In the genomic region with DNA sequence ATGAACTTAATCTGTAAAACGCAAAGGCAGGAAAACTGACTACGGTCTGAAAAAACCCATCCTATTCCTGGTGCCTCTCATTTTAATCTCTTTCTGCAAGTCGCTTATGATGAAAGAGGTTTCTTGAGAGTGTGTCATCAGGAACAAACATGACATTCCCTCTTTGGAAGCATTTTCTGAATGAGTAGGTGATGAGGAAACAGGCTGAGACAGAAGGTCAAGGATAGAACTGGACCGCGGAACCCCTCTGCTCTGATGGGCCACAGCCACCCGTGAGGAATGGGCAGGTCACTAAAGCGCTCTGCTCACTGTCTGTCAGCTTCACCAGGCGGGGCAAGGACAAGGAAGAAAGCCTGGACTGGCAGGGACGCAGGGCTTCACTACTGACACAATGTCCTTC, we compare ENCODE assay signal across 23 cellular contexts. TPM values are rescaled to one million over a fixed set of nuclear protein-coding genes. Genes with fewer than 3 reads are reported as not detected.
DNase-seq lines count a peak whose midpoint lies in the region; ATAC-seq, FAIRE-seq and TF ChIP-seq lines count a peak whose summit lies in the region.
"Had no signal": no experiment of that assay in that cellular context is flagged by ENCODE, and none has a peak within 500 bp of the region (broad histone marks: within the 10 kb centered on the region; RNA-seq: fewer than 3 reads in every experiment).

No MANE protein-coding gene starts in this region.

- no peak overlapping the region for H4K91ac ChIP-seq in neuronal stem cell (ENCODE audit: low read depth, low read length, poor library complexity)

- H3K4me3 Mint-ChIP-seq in WTC11 = no peak overlapping the region
- H3K4me3 Mint-ChIP-seq in osteocyte (ENCODE audit: unreplicated experiment) = no peak overlapping the region
- H3K4me3 Mint-ChIP-seq: CD4-positive, alpha-beta memory T cell; HFFc6 had no signal

- no peak overlapping the region for H4K8ac ChIP-seq in neuronal stem cell (ENCODE audit: low read depth, low read length)

- H2BK5ac ChIP-seq in neuronal stem cell (ENCODE audit: low read length) = no peak overlapping the region

- H3K18ac ChIP-seq in neuronal stem cell (ENCODE audit: low read length) = no peak overlapping the region

- no peak overlapping the region for H3K9ac ChIP-seq in neuronal stem cell (ENCODE audit: low read depth, low read length, poor library complexity)
- H3K9ac ChIP-seq: GM23248 had no signal

- no peak for TF ChIP-seq EP300 in A549 (IDR thresholded peaks at IDR 0.05)

- WGBS in A549 (ENCODE audit: missing lambda C conversion rate) = 77% methylated on average over 9 of the region's 9 CpGs
- no CpG with 5 or more reads among the region's 9 CpGs for WGBS in neuronal stem cell (ENCODE audit: extremely low coverage in 2 of 2, insufficient read length in 2 of 2, insufficient replicate concordance in 1 of 2), 2 donors

- no peak overlapping the region for H2AFZ ChIP-seq in neuronal stem cell (ENCODE audit: low read length)
- H2AFZ ChIP-seq: GM23248 had no signal

- no peak overlapping the region for H2AK5ac ChIP-seq in neuronal stem cell (ENCODE audit: low read depth, low read length)

- no peak overlapping the region for H3K4me3 ChIP-seq in A549
- H3K4me3 ChIP-seq in neuronal stem cell (ENCODE audit: low read length in 2 of 2) = no peak overlapping the region
- H3K4me3 ChIP-seq: GM23248 had no signal

- peak; percentile 26 to 34; a peak in 1 of 6 replicates for ATAC-seq in A549
- no peak for ATAC-seq in WTC11
- no peak for ATAC-seq in HG03196 (IDR thresholded peaks at IDR 0.05; ENCODE audit: unreplicated experiment)
- no peak for ATAC-seq in GM18519 (IDR thresholded peaks at IDR 0.05; ENCODE audit: low FRiP score, unreplicated experiment)
- ATAC-seq in HG03460 (IDR thresholded peaks at IDR 0.05; ENCODE audit: unreplicated experiment) = no peak
- ATAC-seq: HCT116 had no signal

- no peak overlapping the region for H3K27ac Mint-ChIP-seq in WTC11
- no peak overlapping the region for H3K27ac Mint-ChIP-seq in osteocyte (ENCODE audit: unreplicated experiment)
- H3K27ac Mint-ChIP-seq: CD4-positive, alpha-beta memory T cell; HFFc6 had no signal

- H3K36me3 Mint-ChIP-seq in WTC11 = no peaks in the 10 kb centered on the region
- peaks cover 5% of the 10 kb centered on the region for H3K36me3 Mint-ChIP-seq in osteocyte (ENCODE audit: unreplicated experiment)
- H3K36me3 Mint-ChIP-seq: CD4-positive, alpha-beta memory T cell had no signal

- no peak overlapping the region for H2BK120ac ChIP-seq in neuronal stem cell (ENCODE audit: low read depth, low read length)

- H3K4ac ChIP-seq in neuronal stem cell (ENCODE audit: low read length) = no peak overlapping the region

- peaks cover 0 to 2% of the 10 kb centered on the region in 2 donors for H3K36me3 ChIP-seq in neuronal stem cell (replicated peaks in 1 of 2; ENCODE audit: control insufficient read depth in 2 of 2, insufficient read depth in 2 of 2, low read length in 2 of 2)

- peak in 1 of 2 experiments; percentile 22 for DNase-seq in A549 (ENCODE audit: low read depth in 1 of 2, low spot score in 1 of 2)
- DNase-seq in HTR-8/SVneo (ENCODE audit: insufficient read length, low spot score) = no peak
- DNase-seq in WTC11 (ENCODE audit: low spot score) = no peak
- no peak for DNase-seq in neuronal stem cell (ENCODE audit: low spot score)
- DNase-seq in osteocyte (ENCODE audit: extremely low spot score, unreplicated experiment) = no peak
- DNase-seq: 8988T; C1 segment of cervical spinal cord; Calu3; CD4-positive, alpha-beta memory T cell; COR-L47; DMS53; DMS79 treated with DMSO at 0.1 percent for 48 hours; GM23248; H7; HFFc6 had no signal

- FAIRE-seq in A549 (lab: Jason Lieb, UNC) (peak; percentile 46), HTR-8/SVneo (lab: Jason Lieb, UNC) (peak; percentile 16)
- FAIRE-seq: G401.6, GM12892, GM19239, H1 had no signal

- no peak overlapping the region for H2BK12ac ChIP-seq in neuronal stem cell (ENCODE audit: low read length)

- H3K27ac ChIP-seq in A549 = 0 out of 6 replicates have a peak overlapping the region, but pooled peaks of 1 of the 2 experiments have one; percentile 27
- no peak overlapping the region for H3K27ac ChIP-seq in neuronal stem cell (replicated peaks; ENCODE audit: low read length)
- H3K27ac ChIP-seq: GM23248 had no signal

- CTCF ChIA-PET in A549 (lab: Yijun Ruan, JAX) = no interaction called here
- CTCF ChIA-PET in WTC11 (lab: Charles Lee) = no interaction called here

- no peak overlapping the region for H3K14ac ChIP-seq in neuronal stem cell (ENCODE audit: low read length)

- TF ChIP-seq POLR2A in A549 (IDR thresholded peaks at IDR 0.05; ENCODE audit: low read length) = no peak

- H3K9me3 ChIP-seq in A549 (no peaks in the 10 kb centered on the region), neuronal stem cell (replicated peaks in 1 of 2; ENCODE audit: control insufficient read depth in 2 of 2, insufficient read depth in 1 of 2, low read depth in 1 of 2, low read length in 2 of 2) (peaks cover 0 to 2% of the 10 kb centered on the region in 2 donors)

- no peaks in the 10 kb centered on the region for H3K27me3 ChIP-seq in neuronal stem cell (ENCODE audit: control insufficient read depth in 3 of 3, insufficient read depth in 3 of 3, low read depth in 1 of 3, low read length in 3 of 3)

- H3K79me1 ChIP-seq in neuronal stem cell (ENCODE audit: low read depth, low read length) = no peaks in the 10 kb centered on the region

- H3K27me3 Mint-ChIP-seq in WTC11 (ENCODE audit: low read depth) = no peaks in the 10 kb centered on the region
- no peaks in the 10 kb centered on the region for H3K27me3 Mint-ChIP-seq in osteocyte (ENCODE audit: unreplicated experiment)

- 0 out of 3 replicates have a peak overlapping the region, but pooled peaks have one; percentile 29 for H3K4me2 ChIP-seq in A549
- H3K4me2 ChIP-seq in neuronal stem cell (ENCODE audit: insufficient read depth, low read length, poor library complexity, severe bottlenecking) = no peak overlapping the region

- H3K4me1 ChIP-seq in A549 (peaks cover 8% of the 10 kb centered on the region; the same call in 2 of the 3 replicates), neuronal stem cell (ENCODE audit: control insufficient read depth in 2 of 2, insufficient read depth in 1 of 2, low read depth in 1 of 2, low read length in 2 of 2) (peaks cover 12 to 17% of the 10 kb centered on the region in 2 donors)

- H3K9me3 Mint-ChIP-seq in WTC11 = no peaks in the 10 kb centered on the region
- H3K9me3 Mint-ChIP-seq in osteocyte (ENCODE audit: unreplicated experiment) = no peaks in the 10 kb centered on the region
- H3K9me3 Mint-ChIP-seq: HFFc6 had no signal

- no peak for TF ChIP-seq RAD21 in A549 (conservative IDR thresholded peaks at IDR 0.05 in 1 of 2, IDR thresholded peaks at IDR 0.05 in 1 of 2)

- no peak overlapping the region for H2BK15ac ChIP-seq in neuronal stem cell (ENCODE audit: low read length)

- POLR2A ChIA-PET in A549 (lab: Yijun Ruan, JAX) = no interaction called here
- POLR2A ChIA-PET in WTC11 (lab: Charles Lee) = no interaction called here

- peak overlapping the region; percentile 8 for H3K23ac ChIP-seq in neuronal stem cell (ENCODE audit: low read depth, low read length, poor library complexity)

- H3K4me1 Mint-ChIP-seq in WTC11 (no peaks in the 10 kb centered on the region), osteocyte (ENCODE audit: unreplicated experiment) (peaks cover 6% of the 10 kb centered on the region)
- H3K4me1 Mint-ChIP-seq: CD4-positive, alpha-beta memory T cell had no signal

- TF ChIP-seq CTCF in A549 (IDR thresholded peaks at IDR 0.05) (no peak), WTC11 (IDR thresholded peaks at IDR 0.05) (no peak), osteocyte (IDR thresholded peaks at IDR 0.05) (no peak)

TF ChIP-seq in A549, 52 proteins besides CTCF, POLR2A, EP300 and RAD21:
- TF ChIP-seq NFE2L2 (conservative IDR thresholded peaks at IDR 0.05; ENCODE audit: low read length) (no peak), FOSL2 (IDR thresholded peaks at IDR 0.05) (no peak), FOSL2 (CRISPR knock-in tag; IDR thresholded peaks at IDR 0.05) (peak; percentile 41), CHD4 (IDR thresholded peaks at IDR 0.05; ENCODE audit: borderline replicate concordance) (no peak), MAX (IDR thresholded peaks at IDR 0.05) (no peak), SMC3 (IDR thresholded peaks at IDR 0.05) (no peak)

TF ChIP-seq in WTC11, 78 proteins besides CTCF, POLR2A, EP300 and RAD21:
- peak; percentile 70; the same call in 1 of the 2 replicates for TF ChIP-seq GABPB1 (CRISPR knock-in tag; IDR thresholded peaks at IDR 0.05)
- no peak for TF ChIP-seq TP53 (CRISPR knock-in tag; IDR thresholded peaks at IDR 0.05)

RNA-seq across cellular contexts. Expression of gene BEND7, which starts 28.6 kb away (rescaled TPM):
- polyA plus RNA-seq in A549 (2011; rRNA removed) = 11.5 and 12.2 TPM in 2 replicates
- polyA plus RNA-seq in A549 (2012; cell fraction: cytosol; rRNA removed) = 4.0 and 5.1 TPM in 2 replicates
- 3.6 and 4.4 TPM in 2 replicates for polyA plus RNA-seq in A549 (2012; cell fraction: nucleus; rRNA removed)
- 7.9 to 10.4 TPM (median 9.8 TPM) in 3 replicates for polyA plus RNA-seq in A549 (2017; fragmentation: RNase III; extraction: RNeasy Plus Mini Kit Qiagen cat#74134 plus additional on column Dnase treatment)
- polyA minus RNA-seq in A549 (2011; rRNA and poly(A)+ RNA removed) = 4.0 and 5.7 TPM in 2 replicates
- total RNA-seq in WTC11 (2021) = 12.8 to 15.8 TPM (median 13.4 TPM) in 3 replicates
- polyA plus RNA-seq in neuronal stem cell (2013, experiment 1 of 2) = 7.0 TPM
- 7.6 TPM for polyA plus RNA-seq in neuronal stem cell (2013, experiment 2 of 2)
- 6.7 and 12.4 TPM in 2 replicates for total RNA-seq in osteocyte
- total RNA-seq: CD4-positive, alpha-beta memory T cell had no signal
- polyA plus RNA-seq: CD4-positive, alpha-beta memory T cell had no signal

Comparison
In these comparisons a context has a peak if more than half of its experiments do, and no peak if none do; other contexts are left out.
1. ATAC-seq: peak in A549 (2 of 2); none in WTC11 (single experiment), HG03196 (single experiment), GM18519 (single experiment) and HG03460 (single experiment).